In the genomic region with DNA sequence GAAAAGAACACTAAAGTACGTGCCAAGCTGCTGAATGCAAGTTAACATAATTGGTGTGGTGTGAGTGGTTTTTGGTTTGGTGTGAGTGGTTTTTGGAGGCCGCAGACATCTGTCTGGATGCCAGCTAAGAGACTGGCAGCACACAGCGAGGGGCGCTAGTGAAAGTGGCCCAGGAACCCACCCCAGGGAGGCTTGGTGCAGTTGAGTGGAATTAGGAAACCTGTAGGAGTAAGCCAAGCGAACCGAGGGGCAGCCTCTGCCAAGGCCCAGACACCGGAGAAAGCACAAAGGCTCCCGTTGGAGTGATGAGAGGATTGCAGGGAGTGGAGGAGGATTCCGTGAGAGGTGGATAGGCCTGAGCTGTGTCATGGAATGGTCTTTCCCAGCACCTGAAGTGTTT, we compare ENCODE assay signal across 1 cellular context.
TF ChIP-seq lines count a peak whose summit lies in the region.

No MANE protein-coding gene starts in this region.

TF ChIP-seq in GM23338, 12 proteins besides CTCF, POLR2A, EP300 and RAD21:
- TF ChIP-seq, protein P1, sequence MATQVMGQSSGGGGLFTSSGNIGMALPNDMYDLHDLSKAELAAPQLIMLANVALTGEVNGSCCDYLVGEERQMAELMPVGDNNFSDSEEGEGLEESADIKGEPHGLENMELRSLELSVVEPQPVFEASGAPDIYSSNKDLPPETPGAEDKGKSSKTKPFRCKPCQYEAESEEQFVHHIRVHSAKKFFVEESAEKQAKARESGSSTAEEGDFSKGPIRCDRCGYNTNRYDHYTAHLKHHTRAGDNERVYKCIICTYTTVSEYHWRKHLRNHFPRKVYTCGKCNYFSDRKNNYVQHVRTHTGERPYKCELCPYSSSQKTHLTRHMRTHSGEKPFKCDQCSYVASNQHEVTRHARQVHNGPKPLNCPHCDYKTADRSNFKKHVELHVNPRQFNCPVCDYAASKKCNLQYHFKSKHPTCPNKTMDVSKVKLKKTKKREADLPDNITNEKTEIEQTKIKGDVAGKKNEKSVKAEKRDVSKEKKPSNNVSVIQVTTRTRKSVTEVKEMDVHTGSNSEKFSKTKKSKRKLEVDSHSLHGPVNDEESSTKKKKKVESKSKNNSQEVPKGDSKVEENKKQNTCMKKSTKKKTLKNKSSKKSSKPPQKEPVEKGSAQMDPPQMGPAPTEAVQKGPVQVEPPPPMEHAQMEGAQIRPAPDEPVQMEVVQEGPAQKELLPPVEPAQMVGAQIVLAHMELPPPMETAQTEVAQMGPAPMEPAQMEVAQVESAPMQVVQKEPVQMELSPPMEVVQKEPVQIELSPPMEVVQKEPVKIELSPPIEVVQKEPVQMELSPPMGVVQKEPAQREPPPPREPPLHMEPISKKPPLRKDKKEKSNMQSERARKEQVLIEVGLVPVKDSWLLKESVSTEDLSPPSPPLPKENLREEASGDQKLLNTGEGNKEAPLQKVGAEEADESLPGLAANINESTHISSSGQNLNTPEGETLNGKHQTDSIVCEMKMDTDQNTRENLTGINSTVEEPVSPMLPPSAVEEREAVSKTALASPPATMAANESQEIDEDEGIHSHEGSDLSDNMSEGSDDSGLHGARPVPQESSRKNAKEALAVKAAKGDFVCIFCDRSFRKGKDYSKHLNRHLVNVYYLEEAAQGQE (IDR thresholded peaks at IDR 0.05; ENCODE audit: unreplicated experiment): no peak
- TF ChIP-seq NANOG (IDR thresholded peaks at IDR 0.05; ENCODE audit: borderline replicate concordance) (no peak), EZH2 (IDR thresholded peaks at IDR 0.05; ENCODE audit: low read depth, unreplicated experiment) (no peak), ZNF331 (CRISPR knock-in tag; IDR thresholded peaks at IDR 0.05; ENCODE audit: low read depth) (no peak), EZH2phosphoT487 (IDR thresholded peaks at IDR 0.05; ENCODE audit: unreplicated experiment) (no peak), POLR2AphosphoS5 (IDR thresholded peaks at IDR 0.05; ENCODE audit: low read depth) (no peak), CREB1 (CRISPR knock-in tag; IDR thresholded peaks at IDR 0.05; ENCODE audit: low read depth) (no peak), STAT1 (IDR thresholded peaks at IDR 0.05; ENCODE audit: unreplicated experiment) (no peak), ZNF114 (CRISPR knock-in tag; IDR thresholded peaks at IDR 0.05) (no peak), JUNB (IDR thresholded peaks at IDR 0.05; ENCODE audit: unreplicated experiment) (no peak)
- TF ChIP-seq, protein P2, sequence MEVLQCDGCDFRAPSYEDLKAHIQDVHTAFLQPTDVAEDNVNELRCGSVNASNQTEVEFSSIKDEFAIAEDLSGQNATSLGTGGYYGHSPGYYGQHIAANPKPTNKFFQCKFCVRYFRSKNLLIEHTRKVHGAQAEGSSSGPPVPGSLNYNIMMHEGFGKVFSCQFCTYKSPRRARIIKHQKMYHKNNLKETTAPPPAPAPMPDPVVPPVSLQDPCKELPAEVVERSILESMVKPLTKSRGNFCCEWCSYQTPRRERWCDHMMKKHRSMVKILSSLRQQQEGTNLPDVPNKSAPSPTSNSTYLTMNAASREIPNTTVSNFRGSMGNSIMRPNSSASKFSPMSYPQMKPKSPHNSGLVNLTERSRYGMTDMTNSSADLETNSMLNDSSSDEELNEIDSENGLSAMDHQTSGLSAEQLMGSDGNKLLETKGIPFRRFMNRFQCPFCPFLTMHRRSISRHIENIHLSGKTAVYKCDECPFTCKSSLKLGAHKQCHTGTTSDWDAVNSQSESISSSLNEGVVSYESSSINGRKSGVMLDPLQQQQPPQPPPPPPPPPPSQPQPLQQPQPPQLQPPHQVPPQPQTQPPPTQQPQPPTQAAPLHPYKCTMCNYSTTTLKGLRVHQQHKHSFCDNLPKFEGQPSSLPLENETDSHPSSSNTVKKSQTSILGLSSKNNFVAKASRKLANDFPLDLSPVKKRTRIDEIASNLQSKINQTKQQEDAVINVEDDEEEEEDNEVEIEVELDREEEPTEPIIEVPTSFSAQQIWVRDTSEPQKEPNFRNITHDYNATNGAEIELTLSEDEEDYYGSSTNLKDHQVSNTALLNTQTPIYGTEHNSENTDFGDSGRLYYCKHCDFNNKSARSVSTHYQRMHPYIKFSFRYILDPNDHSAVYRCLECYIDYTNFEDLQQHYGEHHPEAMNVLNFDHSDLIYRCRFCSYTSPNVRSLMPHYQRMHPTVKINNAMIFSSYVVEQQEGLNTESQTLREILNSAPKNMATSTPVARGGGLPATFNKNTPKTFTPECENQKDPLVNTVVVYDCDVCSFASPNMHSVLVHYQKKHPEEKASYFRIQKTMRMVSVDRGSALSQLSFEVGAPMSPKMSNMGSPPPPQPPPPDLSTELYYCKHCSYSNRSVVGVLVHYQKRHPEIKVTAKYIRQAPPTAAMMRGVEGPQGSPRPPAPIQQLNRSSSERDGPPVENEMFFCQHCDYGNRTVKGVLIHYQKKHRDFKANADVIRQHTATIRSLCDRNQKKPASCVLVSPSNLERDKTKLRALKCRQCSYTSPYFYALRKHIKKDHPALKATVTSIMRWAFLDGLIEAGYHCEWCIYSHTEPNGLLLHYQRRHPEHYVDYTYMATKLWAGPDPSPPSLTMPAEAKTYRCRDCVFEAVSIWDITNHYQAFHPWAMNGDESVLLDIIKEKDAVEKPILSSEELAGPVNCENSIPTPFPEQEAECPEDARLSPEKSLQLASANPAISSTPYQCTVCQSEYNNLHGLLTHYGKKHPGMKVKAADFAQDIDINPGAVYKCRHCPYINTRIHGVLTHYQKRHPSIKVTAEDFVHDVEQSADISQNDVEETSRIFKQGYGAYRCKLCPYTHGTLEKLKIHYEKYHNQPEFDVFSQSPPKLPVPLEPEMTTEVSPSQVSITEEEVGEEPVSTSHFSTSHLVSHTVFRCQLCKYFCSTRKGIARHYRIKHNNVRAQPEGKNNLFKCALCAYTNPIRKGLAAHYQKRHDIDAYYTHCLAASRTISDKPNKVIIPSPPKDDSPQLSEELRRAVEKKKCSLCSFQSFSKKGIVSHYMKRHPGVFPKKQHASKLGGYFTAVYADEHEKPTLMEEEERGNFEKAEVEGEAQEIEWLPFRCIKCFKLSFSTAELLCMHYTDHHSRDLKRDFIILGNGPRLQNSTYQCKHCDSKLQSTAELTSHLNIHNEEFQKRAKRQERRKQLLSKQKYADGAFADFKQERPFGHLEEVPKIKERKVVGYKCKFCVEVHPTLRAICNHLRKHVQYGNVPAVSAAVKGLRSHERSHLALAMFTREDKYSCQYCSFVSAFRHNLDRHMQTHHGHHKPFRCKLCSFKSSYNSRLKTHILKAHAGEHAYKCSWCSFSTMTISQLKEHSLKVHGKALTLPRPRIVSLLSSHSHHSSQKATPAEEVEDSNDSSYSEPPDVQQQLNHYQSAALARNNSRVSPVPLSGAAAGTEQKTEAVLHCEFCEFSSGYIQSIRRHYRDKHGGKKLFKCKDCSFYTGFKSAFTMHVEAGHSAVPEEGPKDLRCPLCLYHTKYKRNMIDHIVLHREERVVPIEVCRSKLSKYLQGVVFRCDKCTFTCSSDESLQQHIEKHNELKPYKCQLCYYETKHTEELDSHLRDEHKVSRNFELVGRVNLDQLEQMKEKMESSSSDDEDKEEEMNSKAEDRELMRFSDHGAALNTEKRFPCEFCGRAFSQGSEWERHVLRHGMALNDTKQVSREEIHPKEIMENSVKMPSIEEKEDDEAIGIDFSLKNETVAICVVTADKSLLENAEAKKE (CRISPR knock-in tag; IDR thresholded peaks at IDR 0.05): no peak
- TF ChIP-seq, protein P3, sequence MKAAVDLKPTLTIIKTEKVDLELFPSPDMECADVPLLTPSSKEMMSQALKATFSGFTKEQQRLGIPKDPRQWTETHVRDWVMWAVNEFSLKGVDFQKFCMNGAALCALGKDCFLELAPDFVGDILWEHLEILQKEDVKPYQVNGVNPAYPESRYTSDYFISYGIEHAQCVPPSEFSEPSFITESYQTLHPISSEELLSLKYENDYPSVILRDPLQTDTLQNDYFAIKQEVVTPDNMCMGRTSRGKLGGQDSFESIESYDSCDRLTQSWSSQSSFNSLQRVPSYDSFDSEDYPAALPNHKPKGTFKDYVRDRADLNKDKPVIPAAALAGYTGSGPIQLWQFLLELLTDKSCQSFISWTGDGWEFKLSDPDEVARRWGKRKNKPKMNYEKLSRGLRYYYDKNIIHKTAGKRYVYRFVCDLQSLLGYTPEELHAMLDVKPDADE (IDR thresholded peaks at IDR 0.05): no peak
